Comparison of ENCODE assay signal across 15 cellular contexts in genomic region chr2:1866402-1867091, GRCh38.
DNase-seq lines count a peak whose midpoint lies in the region; ATAC-seq and TF ChIP-seq lines count a peak whose summit lies in the region.
"Had no signal": no experiment of that assay in that cellular context is flagged by ENCODE, and none has a peak within 500 bp of the region (broad histone marks: within the 10 kb centered on the region; RNA-seq: fewer than 3 reads in every experiment).

No MANE protein-coding gene starts in this region.

- POLR2A ChIA-PET in HEK293 (lab: Yijun Ruan, JAX), result no interaction called here
- POLR2A ChIA-PET in T-cell (lab: Charles Lee), result no interaction called here

- no peak overlapping the region for H3K4me3 ChIP-seq in HEK293 (ENCODE audit: low read depth, low read length)
- H3K4me3 ChIP-seq: A549 had no signal

- intact Hi-C loops in Calu3 (cut with micrococcal nuclease; ENCODE audit: unreplicated experiment), result no loop called here

- H3K36me3 Mint-ChIP-seq in mesothelial cell of epicardium, result no peaks in the 10 kb centered on the region
- H3K36me3 Mint-ChIP-seq in T-cell, result no peaks in the 10 kb centered on the region
- no peaks in the 10 kb centered on the region for H3K36me3 Mint-ChIP-seq in Calu3 (ENCODE audit: insufficient read depth, unreplicated experiment)
- H3K36me3 Mint-ChIP-seq: CD4-positive, alpha-beta memory T cell had no signal

- no peaks in the 10 kb centered on the region for H3K36me3 ChIP-seq in HEK293 (ENCODE audit: control insufficient read depth in 2 of 2, insufficient read depth in 1 of 2, low read length in 2 of 2)

- peaks cover 57% of the 10 kb centered on the region for H3K27me3 Mint-ChIP-seq in mesothelial cell of epicardium (ENCODE audit: low read depth)
- peaks cover 25 to 30% of the 10 kb centered on the region in 2 donors for H3K27me3 Mint-ChIP-seq in T-cell
- H3K27me3 Mint-ChIP-seq in Calu3 (ENCODE audit: unreplicated experiment), result no peaks in the 10 kb centered on the region

- H3K4me3 Mint-ChIP-seq in mesothelial cell of epicardium, result peak overlapping the region; percentile 8
- no peak overlapping the region for H3K4me3 Mint-ChIP-seq in T-cell
- H3K4me3 Mint-ChIP-seq in Calu3 (ENCODE audit: low read depth, unreplicated experiment), result no peak overlapping the region
- H3K4me3 Mint-ChIP-seq: CD4-positive, alpha-beta memory T cell had no signal

- peak; percentile 59 for DNase-seq in Ammon's horn (ENCODE audit: low spot score)
- DNase-seq in mesothelial cell of epicardium (ENCODE audit: low spot score in 2 of 2, unreplicated experiment in 2 of 2), result no peak
- no peak for DNase-seq in activated gamma-delta T cell (lab: John Stamatoyannopoulos, UW)
- DNase-seq in T-cell, result no peak
- DNase-seq in Calu3, result no peak
- no peak for DNase-seq in T1000 (lab: John Stamatoyannopoulos, UW)
- DNase-seq: CD4-positive, alpha-beta memory T cell; NCI-H1436 treated with DMSO at 0.1 percent for 48 hours; NCI-H2081; NCI-H2227 treated with DMSO at 0.1 percent for 48 hours; NCI-H526 treated with DMSO at 0.1 percent for 48 hours had no signal

- H3K9me3 ChIP-seq in HEK293 (ENCODE audit: control insufficient read depth, insufficient read depth, low read depth, low read length), result no peaks in the 10 kb centered on the region
- H3K9me3 ChIP-seq: A549 had no signal

- H3K4me1 Mint-ChIP-seq in mesothelial cell of epicardium (peaks cover 17% of the 10 kb centered on the region), T-cell (no peaks in the 10 kb centered on the region), Calu3 (ENCODE audit: low read depth, unreplicated experiment) (no peaks in the 10 kb centered on the region)
- H3K4me1 Mint-ChIP-seq: CD4-positive, alpha-beta memory T cell had no signal

- TF ChIP-seq CTCF in HEK293 (tag by site-specific recombination; IDR thresholded peaks at IDR 0.05) (no peak), mesothelial cell of epicardium (IDR thresholded peaks at IDR 0.05; ENCODE audit: unreplicated experiment) (no peak), Calu3 (IDR thresholded peaks at IDR 0.05; ENCODE audit: unreplicated experiment) (no peak)

- no peak overlapping the region for H3K27ac ChIP-seq in HEK293 (ENCODE audit: extremely low read depth, low read depth, low read length)
- peak overlapping the region; percentile 94 for H3K27ac ChIP-seq in cingulate gyrus (ENCODE audit: low read depth, low read length)
- H3K27ac ChIP-seq: A549, HL-60 had no signal

- no TSS peak for BruUV-seq in Calu3 (replicated peaks; lab: Mats Ljungman, UMichigan)

- no peaks in the 10 kb centered on the region for H3K9me3 Mint-ChIP-seq in mesothelial cell of epicardium
- no peaks in the 10 kb centered on the region for H3K9me3 Mint-ChIP-seq in T-cell
- H3K9me3 Mint-ChIP-seq in Calu3 (ENCODE audit: low read depth, unreplicated experiment), result peaks cover 6% of the 10 kb centered on the region
- H3K9me3 Mint-ChIP-seq: CD4-positive, alpha-beta memory T cell had no signal

- CTCF ChIA-PET in HEK293 (lab: Yijun Ruan, JAX), result interaction anchor here (0.7 kb wide), 1 partner anchor 322 kb away, joined by 5 read pairs; no protein-coding TSS in a partner anchor
- CTCF ChIA-PET in T-cell (lab: Charles Lee), result no interaction called here
- CTCF ChIA-PET in Calu3 (lab: Charles Lee), result interaction anchor here (0.8 kb wide), 1 partner anchor 191 kb away, joined by 10 read pairs; no protein-coding TSS in a partner anchor

- H3K4me1 ChIP-seq in HEK293 (ENCODE audit: control insufficient read depth, insufficient read depth, low read length), result no peaks in the 10 kb centered on the region
- H3K4me1 ChIP-seq: A549 had no signal

- no peak for ATAC-seq in T-cell (replicated peaks in 1 of 4)

- H3K27ac Mint-ChIP-seq in mesothelial cell of epicardium, result peak overlapping the region; percentile 75
- H3K27ac Mint-ChIP-seq in T-cell, result no peak overlapping the region
- H3K27ac Mint-ChIP-seq in Calu3 (ENCODE audit: unreplicated experiment), result no peak overlapping the region
- H3K27ac Mint-ChIP-seq: CD4-positive, alpha-beta memory T cell had no signal

TF ChIP-seq in HEK293, 187 proteins besides CTCF, POLR2A, EP300 and RAD21:
- peak; percentile 79 for TF ChIP-seq ZNF596 (tag by site-specific recombination; IDR thresholded peaks at IDR 0.05)
- TF ChIP-seq ZNF37A (tag by site-specific recombination; IDR thresholded peaks at IDR 0.05), result no peak
- TF ChIP-seq ZBTB48 (tag by site-specific recombination; IDR thresholded peaks at IDR 0.05), result no peak
- TF ChIP-seq ZFHX2 (tag by site-specific recombination; conservative IDR thresholded peaks at IDR 0.05), result peak; percentile 59
- TF ChIP-seq, protein P1, sequence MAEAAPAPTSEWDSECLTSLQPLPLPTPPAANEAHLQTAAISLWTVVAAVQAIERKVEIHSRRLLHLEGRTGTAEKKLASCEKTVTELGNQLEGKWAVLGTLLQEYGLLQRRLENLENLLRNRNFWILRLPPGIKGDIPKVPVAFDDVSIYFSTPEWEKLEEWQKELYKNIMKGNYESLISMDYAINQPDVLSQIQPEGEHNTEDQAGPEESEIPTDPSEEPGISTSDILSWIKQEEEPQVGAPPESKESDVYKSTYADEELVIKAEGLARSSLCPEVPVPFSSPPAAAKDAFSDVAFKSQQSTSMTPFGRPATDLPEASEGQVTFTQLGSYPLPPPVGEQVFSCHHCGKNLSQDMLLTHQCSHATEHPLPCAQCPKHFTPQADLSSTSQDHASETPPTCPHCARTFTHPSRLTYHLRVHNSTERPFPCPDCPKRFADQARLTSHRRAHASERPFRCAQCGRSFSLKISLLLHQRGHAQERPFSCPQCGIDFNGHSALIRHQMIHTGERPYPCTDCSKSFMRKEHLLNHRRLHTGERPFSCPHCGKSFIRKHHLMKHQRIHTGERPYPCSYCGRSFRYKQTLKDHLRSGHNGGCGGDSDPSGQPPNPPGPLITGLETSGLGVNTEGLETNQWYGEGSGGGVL (tag by site-specific recombination; IDR thresholded peaks at IDR 0.05), result no peak
- peak; percentile 94 for TF ChIP-seq EGR2 (tag by site-specific recombination; IDR thresholded peaks at IDR 0.05; ENCODE audit: low read depth)
- no peak for TF ChIP-seq ZNF280C (tag by site-specific recombination; IDR thresholded peaks at IDR 0.05)
- TF ChIP-seq ZNF791 (tag by site-specific recombination; IDR thresholded peaks at IDR 0.05), result no peak
- no peak for TF ChIP-seq ZNF24 (tag by site-specific recombination; IDR thresholded peaks at IDR 0.05)
- TF ChIP-seq ZFP41 (tag by site-specific recombination; IDR thresholded peaks at IDR 0.05; ENCODE audit: borderline replicate concordance), result no peak
- no peak for TF ChIP-seq ZNF768 (tag by site-specific recombination; IDR thresholded peaks at IDR 0.05)
- TF ChIP-seq ZNF621 (tag by site-specific recombination; IDR thresholded peaks at IDR 0.05), result no peak
- TF ChIP-seq ZNF311 (tag by site-specific recombination; IDR thresholded peaks at IDR 0.05; ENCODE audit: borderline replicate concordance), result no peak
- no peak for TF ChIP-seq OVOL3 (tag by site-specific recombination; IDR thresholded peaks at IDR 0.05)
- TF ChIP-seq REPIN1 (tag by site-specific recombination; IDR thresholded peaks at IDR 0.05; ENCODE audit: low read depth), result no peak
- TF ChIP-seq KLF16 (tag by site-specific recombination; IDR thresholded peaks at IDR 0.05), result no peak
- TF ChIP-seq, protein P2, sequence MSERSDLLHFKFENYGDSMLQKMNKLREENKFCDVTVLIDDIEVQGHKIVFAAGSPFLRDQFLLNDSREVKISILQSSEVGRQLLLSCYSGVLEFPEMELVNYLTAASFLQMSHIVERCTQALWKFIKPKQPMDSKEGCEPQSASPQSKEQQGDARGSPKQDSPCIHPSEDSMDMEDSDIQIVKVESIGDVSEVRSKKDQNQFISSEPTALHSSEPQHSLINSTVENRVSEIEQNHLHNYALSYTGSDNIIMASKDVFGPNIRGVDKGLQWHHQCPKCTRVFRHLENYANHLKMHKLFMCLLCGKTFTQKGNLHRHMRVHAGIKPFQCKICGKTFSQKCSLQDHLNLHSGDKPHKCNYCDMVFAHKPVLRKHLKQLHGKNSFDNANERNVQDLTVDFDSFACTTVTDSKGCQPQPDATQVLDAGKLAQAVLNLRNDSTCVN (tag by site-specific recombination; optimal IDR thresholded peaks at IDR 0.05), result no peak
TF ChIP-seq in HEK293: peak in this region for 3.

Comparison
In these comparisons a context has a peak if more than half of its experiments do, and no peak if none do; other contexts are left out.
1. CTCF ChIA-PET loops: an anchor here in HEK293 (0.7 kb wide) and Calu3 (0.8 kb wide); none called in T-cell.